In genomic region chr12:120592121-120593049, GRCh38 we compare ENCODE assay signal across 23 cellular contexts. TPM values are rescaled to one million over a fixed set of nuclear protein-coding genes. Genes with fewer than 3 reads are reported as not detected.
"Had no signal": no experiment of that assay in that cellular context is flagged by ENCODE, and none has a peak within 500 bp of the region (broad histone marks: within the 10 kb centered on the region; RNA-seq: fewer than 3 reads in every experiment).

No MANE protein-coding gene starts in this region.

- H3K36me3 ChIP-seq: brain microvascular endothelial cell, colonic mucosa, gastroesophageal sphincter, heart right ventricle, suprapubic skin had no signal

- H3K4me3 ChIP-seq: colonic mucosa, gastroesophageal sphincter, heart right ventricle, suprapubic skin had no signal

- H3K27ac ChIP-seq: brain microvascular endothelial cell, gastroesophageal sphincter, heart right ventricle, suprapubic skin had no signal

- ATAC-seq: activated CD4-positive, alpha-beta T cell treated with anti-CD3 and anti-CD28 coated beads for 36 hours; esophagus mucosa; gastroesophageal sphincter; heart right ventricle; left ventricle myocardium superior; stimulated activated naive CD8-positive, alpha-beta T cell treated with anti-CD3 and anti-CD28 coated beads, Interleukin-15, Interleukin-2, amounts not matched to agents 100 U/mL and 50 U/mL, for 24 hours had no signal

- H3K4me1 ChIP-seq: colonic mucosa, suprapubic skin had no signal

- H3K27ac Mint-ChIP-seq: activated CD4-positive, alpha-beta T cell treated with anti-CD3 and anti-CD28 coated beads for 36 hours; activated naive CD8-positive, alpha-beta T cell treated with anti-CD3 and anti-CD28 coated beads, Interleukin-2, amount 10 ng/mL, durations not matched to agents 7 days and 5 days; activated T-helper 1 cell treated with anti-CD3 and anti-CD28 coated beads, Interleukin-12 subunit alpha, Interleukin-12 subunit beta, Interleukin-2, Interleukin-4 antibody, amounts not matched to agents 30 ng/mL and 10 ng/mL and 1 ng/mL, durations not matched to agents 14 hours and 24 hours and 36 hours; T-helper 2 cell treated with Interferon-gamma antibody and Interleukin-4, amounts not matched to agents 5 μg/mL and 100 μg/mL, for 36 hours had no signal

- H3K4me3 Mint-ChIP-seq: activated CD4-positive, alpha-beta T cell treated with anti-CD3 and anti-CD28 coated beads for 36 hours; activated T-helper 1 cell treated with anti-CD3 and anti-CD28 coated beads, Interleukin-12 subunit alpha, Interleukin-12 subunit beta, Interleukin-2, Interleukin-4 antibody, amounts not matched to agents 30 ng/mL and 10 ng/mL and 1 ng/mL, durations not matched to agents 14 hours and 24 hours and 36 hours; immature natural killer cell; T-helper 2 cell treated with Interferon-gamma antibody and Interleukin-4, amounts not matched to agents 5 μg/mL and 100 μg/mL, for 36 hours; WTC11 had no signal

- H3K36me3 Mint-ChIP-seq: activated naive CD8-positive, alpha-beta T cell treated with anti-CD3 and anti-CD28 coated beads, Interleukin-2, amount 10 ng/mL, durations not matched to agents 7 days and 5 days; immature natural killer cell; WTC11 had no signal

- H3K27me3 Mint-ChIP-seq: activated CD4-positive, alpha-beta T cell treated with anti-CD3 and anti-CD28 coated beads for 36 hours; activated naive CD8-positive, alpha-beta T cell treated with anti-CD3 and anti-CD28 coated beads, Interleukin-2, amount 10 ng/mL, durations not matched to agents 7 days and 5 days had no signal

- H3K9me3 ChIP-seq: colonic mucosa, gastroesophageal sphincter, heart right ventricle, suprapubic skin had no signal

- DNase-seq: activated CD4-positive, alpha-beta T cell treated with anti-CD3 and anti-CD28 coated beads for 36 hours; activated CD4-positive, alpha-beta T cell treated with anti-CD3 and anti-CD28 coated beads, Interleukin-2, amount 50 U/mL, for 48 hours; activated naive CD8-positive, alpha-beta T cell treated with anti-CD3 and anti-CD28 coated beads, Interleukin-2, amount 10 ng/mL, durations not matched to agents 7 days and 5 days; activated T-cell treated with anti-CD3 and anti-CD28 coated beads for 4 hours; aorta; brain microvascular endothelial cell; central memory CD4-positive, alpha-beta T cell; colonic mucosa; effector CD4-positive, alpha-beta T cell; heart right ventricle; immature natural killer cell; left ventricle myocardium superior; retina; stimulated activated CD4-positive, alpha-beta T cell treated with anti-CD3 and anti-CD28 coated beads, Interleukin-12 subunit alpha, Interleukin-12 subunit beta, amount 100 ng/mL, for 4 hours; stimulated activated naive CD8-positive, alpha-beta T cell treated with anti-CD3 and anti-CD28 coated beads, Interleukin-15, Interleukin-2, amounts not matched to agents 100 U/mL and 50 U/mL, for 24 hours; trophoblast cell had no signal

- H3K9me3 Mint-ChIP-seq: activated naive CD8-positive, alpha-beta T cell treated with anti-CD3 and anti-CD28 coated beads, Interleukin-2, amount 10 ng/mL, durations not matched to agents 7 days and 5 days; activated T-helper 1 cell treated with anti-CD3 and anti-CD28 coated beads, Interleukin-12 subunit alpha, Interleukin-12 subunit beta, Interleukin-2, Interleukin-4 antibody, amounts not matched to agents 30 ng/mL and 10 ng/mL and 1 ng/mL, durations not matched to agents 14 hours and 24 hours and 36 hours; T-helper 2 cell treated with Interferon-gamma antibody and Interleukin-4, amounts not matched to agents 5 μg/mL and 100 μg/mL, for 36 hours; WTC11 had no signal

- H3K4me1 Mint-ChIP-seq: activated CD4-positive, alpha-beta T cell treated with anti-CD3 and anti-CD28 coated beads for 36 hours; activated naive CD8-positive, alpha-beta T cell treated with anti-CD3 and anti-CD28 coated beads, Interleukin-2, amount 10 ng/mL, durations not matched to agents 7 days and 5 days; immature natural killer cell had no signal

- H3K27me3 ChIP-seq: brain microvascular endothelial cell, colonic mucosa, heart right ventricle had no signal

RNA-seq across cellular contexts. Expression of gene CABP1, which starts 48.0 kb away (rescaled TPM):
- total RNA-seq: activated T-helper 1 cell treated with anti-CD3 and anti-CD28 coated beads, Interleukin-12 subunit alpha, Interleukin-12 subunit beta, Interleukin-2, Interleukin-4 antibody, amounts not matched to agents 30 ng/mL and 10 ng/mL and 1 ng/mL, durations not matched to agents 14 hours and 24 hours and 36 hours; mononuclear cell had no signal
- polyA plus RNA-seq: immature natural killer cell had no signal
